Comparison of ENCODE assay signal across 20 cellular contexts in the genomic region with DNA sequence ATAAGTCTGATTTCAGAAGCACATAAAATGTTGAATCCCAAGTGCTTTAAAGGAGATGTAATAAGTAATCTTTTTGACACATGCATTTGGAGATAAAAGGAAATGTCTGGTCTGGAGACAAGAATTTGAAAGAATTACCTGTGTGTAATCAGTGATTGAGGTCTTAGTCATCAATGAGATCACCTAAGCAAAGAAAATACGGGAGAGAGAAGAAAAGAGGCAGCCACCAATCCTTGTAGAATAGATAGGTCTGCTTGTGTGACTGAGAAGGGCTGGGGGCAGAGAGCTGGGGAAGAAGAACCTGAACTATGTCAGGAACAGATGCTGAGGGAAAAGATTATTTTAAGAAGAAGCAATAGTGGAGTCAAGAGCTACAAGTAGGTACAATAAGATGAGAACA. TPM values are rescaled to one million over a fixed set of nuclear protein-coding genes. Genes with fewer than 3 reads are reported as not detected.
"Had no signal": no experiment of that assay in that cellular context is flagged by ENCODE, and none has a peak within 500 bp of the region (broad histone marks: within the 10 kb centered on the region; RNA-seq: fewer than 3 reads in every experiment).

No MANE protein-coding gene starts in this region.

- H3K27me3 Mint-ChIP-seq: activated B cell treated with CpG ODN at 0.5 μM for 24 hours; activated CD4-positive, alpha-beta T cell treated with anti-CD3 and anti-CD28 coated beads, Interleukin-2, amount 10 ng/mL, durations not matched to agents 24 days and 14 days; T-helper 17 cell had no signal

- H3K4me3 Mint-ChIP-seq: activated B cell treated with CpG ODN at 0.5 μM for 24 hours; activated CD4-positive, alpha-beta T cell treated with anti-CD3 and anti-CD28 coated beads, Interleukin-2, amount 10 ng/mL, durations not matched to agents 24 days and 14 days; dendritic cell treated with granulocyte-macrophage colony-stimulating factor and Interleukin-4, amounts not matched to agents 40 ng/mL and 50 ng/mL, for 4 days; memory B cell; naive thymus-derived CD8-positive, alpha-beta T cell; stimulated activated memory B cell treated with anti-CD40 and anti-IgM and Interleukin-4, amounts not matched to agents 10 μg/mL and 1 μg/mL and 100 μg/mL, for 72 hours; T-helper 17 cell had no signal

- H3K36me3 ChIP-seq: brain microvascular endothelial cell, heart left ventricle, left ventricle myocardium inferior, neutrophil, thyroid gland, vagina had no signal

- DNase-seq: activated B cell treated with CpG ODN at 0.5 μM for 24 hours; activated CD4-positive, alpha-beta T cell treated with anti-CD3 and anti-CD28 coated beads, Interleukin-2, amount 10 ng/mL, durations not matched to agents 24 days and 14 days; activated CD8-positive, alpha-beta memory T cell treated with anti-CD3 and anti-CD28 coated beads, Interleukin-2, amount 50 U/mL, for 48 hours; activated naive CD4-positive, alpha-beta T cell treated with Interleukin-2 at 50 U/mL for 16 hours; brain microvascular endothelial cell; cerebellar nuclear complex; effector memory CD4-positive, alpha-beta T cell; heart left ventricle; left ventricle myocardium inferior; naive thymus-derived CD8-positive, alpha-beta T cell; T-helper 17 cell; thyroid gland had no signal

- H3K27ac Mint-ChIP-seq: activated B cell treated with CpG ODN at 0.5 μM for 24 hours; activated CD4-positive, alpha-beta T cell treated with anti-CD3 and anti-CD28 coated beads, Interleukin-2, amount 10 ng/mL, durations not matched to agents 24 days and 14 days; dendritic cell treated with granulocyte-macrophage colony-stimulating factor and Interleukin-4, amounts not matched to agents 40 ng/mL and 50 ng/mL, for 4 days; memory B cell; naive thymus-derived CD8-positive, alpha-beta T cell; stimulated activated memory B cell treated with anti-CD40 and anti-IgM and Interleukin-4, amounts not matched to agents 10 μg/mL and 1 μg/mL and 100 μg/mL, for 72 hours; T-helper 17 cell had no signal

- H3K4me1 Mint-ChIP-seq: activated B cell treated with CpG ODN at 0.5 μM for 24 hours; activated CD4-positive, alpha-beta T cell treated with anti-CD3 and anti-CD28 coated beads, Interleukin-2, amount 10 ng/mL, durations not matched to agents 24 days and 14 days; memory B cell; naive thymus-derived CD8-positive, alpha-beta T cell; stimulated activated memory B cell treated with anti-CD40 and anti-IgM and Interleukin-4, amounts not matched to agents 10 μg/mL and 1 μg/mL and 100 μg/mL, for 72 hours; T-helper 17 cell had no signal

- H3K9me3 ChIP-seq: heart left ventricle, left ventricle myocardium inferior, neutrophil, thyroid gland, vagina had no signal

- H3K4me3 ChIP-seq: heart left ventricle, left ventricle myocardium inferior, thyroid gland, vagina had no signal

- H3K27me3 ChIP-seq: brain microvascular endothelial cell, thyroid gland, vagina had no signal

- H2AFZ ChIP-seq: parathyroid adenoma had no signal

- H3K27ac ChIP-seq: brain microvascular endothelial cell, epithelial cell of prostate, heart left ventricle, left ventricle myocardium inferior, neutrophil, parathyroid adenoma, thyroid gland, vagina had no signal

- H3K4me1 ChIP-seq: heart left ventricle, left ventricle myocardium inferior, parathyroid adenoma, thyroid gland, vagina had no signal

- H3K9me3 Mint-ChIP-seq: activated B cell treated with CpG ODN at 0.5 μM for 24 hours; activated CD4-positive, alpha-beta T cell treated with anti-CD3 and anti-CD28 coated beads, Interleukin-2, amount 10 ng/mL, durations not matched to agents 24 days and 14 days; dendritic cell treated with granulocyte-macrophage colony-stimulating factor and Interleukin-4, amounts not matched to agents 40 ng/mL and 50 ng/mL, for 4 days; memory B cell; stimulated activated memory B cell treated with anti-CD40 and anti-IgM and Interleukin-4, amounts not matched to agents 10 μg/mL and 1 μg/mL and 100 μg/mL, for 72 hours had no signal

- ATAC-seq: heart left ventricle; naive thymus-derived CD8-positive, alpha-beta T cell; T-helper 17 cell had no signal

- H3K36me3 Mint-ChIP-seq: memory B cell; naive thymus-derived CD8-positive, alpha-beta T cell; stimulated activated memory B cell treated with anti-CD40 and anti-IgM and Interleukin-4, amounts not matched to agents 10 μg/mL and 1 μg/mL and 100 μg/mL, for 72 hours had no signal

- H3K79me2 ChIP-seq: parathyroid adenoma had no signal

- H3K9ac ChIP-seq: parathyroid adenoma had no signal

RNA-seq across cellular contexts. Expression of gene ITPRID1, which starts 49.3 kb away (rescaled TPM):
- total RNA-seq: activated B cell treated with CpG ODN at 0.5 μM for 24 hours; activated CD4-positive, alpha-beta T cell treated with anti-CD3 and anti-CD28 coated beads, Interleukin-2, amount 10 ng/mL, durations not matched to agents 24 days and 14 days; fibroblast of lung; left ventricle myocardium inferior; naive thymus-derived CD8-positive, alpha-beta T cell; T-helper 17 cell; thyroid gland; vagina had no signal
- polyA plus RNA-seq: fibroblast of lung; heart left ventricle; naive thymus-derived CD8-positive, alpha-beta T cell had no signal
